ENCODE assay signal across 12 cellular contexts in the genomic region with DNA sequence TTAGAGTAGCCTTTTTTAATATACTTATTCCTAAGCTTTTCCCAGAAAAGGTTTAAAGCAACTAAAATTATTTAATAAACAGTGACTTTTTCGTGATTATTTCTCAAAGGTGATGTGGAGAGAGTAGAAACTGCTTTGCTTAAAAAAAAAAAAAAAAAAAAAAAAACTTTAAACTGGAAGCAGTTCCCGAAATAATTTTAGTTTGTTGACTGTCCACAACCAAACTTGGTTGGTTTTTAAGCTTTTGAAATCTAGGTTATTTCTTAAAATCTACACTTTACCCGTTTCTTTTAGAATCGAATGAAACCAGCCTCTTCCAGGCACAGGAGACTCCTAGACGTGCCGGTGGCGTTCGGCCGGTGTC. TPM values are rescaled to one million over a fixed set of nuclear protein-coding genes. Genes with fewer than 3 reads are reported as not detected.
DNase-seq lines count a peak whose midpoint lies in the region; ATAC-seq and TF ChIP-seq lines count a peak whose summit lies in the region.
"Had no signal": no experiment of that assay in that cellular context is flagged by ENCODE, and none has a peak within 500 bp of the region (broad histone marks: within the 10 kb centered on the region; RNA-seq: fewer than 3 reads in every experiment).

No MANE protein-coding gene starts in this region.

- H3K27ac ChIP-seq in DOHH2 (ENCODE audit: low read depth, low read length) (no peak overlapping the region), RWPE2 (ENCODE audit: poor library complexity, severe bottlenecking) (peak overlapping the region; percentile 58), parathyroid adenoma (no peak overlapping the region), right atrium auricular region (no peak overlapping the region)
- H3K27ac ChIP-seq: BLaER1 treated with 17β-estradiol and CSF1 and Interleukin-3, amounts not matched to agents 10 nM and 100 nM had no signal

- peak overlapping the region; percentile 60 for H3K4me2 ChIP-seq in DOHH2 (ENCODE audit: low read length)
- peak overlapping the region; percentile 96 for H3K4me2 ChIP-seq in parathyroid adenoma (ENCODE audit: low read length)
- H3K4me2 ChIP-seq: BLaER1 treated with 17β-estradiol and CSF1 and Interleukin-3, amounts not matched to agents 10 nM and 100 nM had no signal

- H3K27me3 ChIP-seq in DOHH2 (ENCODE audit: control insufficient read depth, low read length) (no peaks in the 10 kb centered on the region), RWPE2 (ENCODE audit: insufficient read depth, poor library complexity, severe bottlenecking) (no peaks in the 10 kb centered on the region), parathyroid adenoma (ENCODE audit: control insufficient read depth, insufficient read depth, low read length) (no peaks in the 10 kb centered on the region), right atrium auricular region (peaks cover 0 to 4% of the 10 kb centered on the region in 2 donors)

- H3K4me1 Mint-ChIP-seq in glutamatergic neuron (ENCODE audit: low read depth, unreplicated experiment) = peaks cover 2% of the 10 kb centered on the region

- TF ChIP-seq CTCF in DOHH2 (IDR thresholded peaks at IDR 0.05; ENCODE audit: low read depth, low read length, poor library complexity, severe bottlenecking) (no peak), RWPE2 (IDR thresholded peaks at IDR 0.05; ENCODE audit: poor library complexity, severe bottlenecking) (no peak), glutamatergic neuron (IDR thresholded peaks at IDR 0.05; ENCODE audit: partially characterized antibody, unreplicated experiment) (no peak), parathyroid adenoma (IDR thresholded peaks at IDR 0.05) (no peak), right atrium auricular region (IDR thresholded peaks at IDR 0.05) (no peak)

- H3K9me3 Mint-ChIP-seq in glutamatergic neuron (ENCODE audit: unreplicated experiment) = peaks cover 6% of the 10 kb centered on the region

- H3K79me2 ChIP-seq in DOHH2 (ENCODE audit: control insufficient read depth, low read length) (peaks cover 56% of the 10 kb centered on the region), parathyroid adenoma (no peaks in the 10 kb centered on the region)

- peaks cover 11% of the 10 kb centered on the region for H3K27me3 Mint-ChIP-seq in glutamatergic neuron (ENCODE audit: unreplicated experiment)

- H3K36me3 ChIP-seq in DOHH2 (ENCODE audit: control insufficient read depth, low read length) (peaks cover 12% of the 10 kb centered on the region), RWPE2 (ENCODE audit: low read depth) (peaks cover 14% of the 10 kb centered on the region), parathyroid adenoma (ENCODE audit: control insufficient read depth, insufficient read depth, low read length) (no peaks in the 10 kb centered on the region), right atrium auricular region (no peaks in the 10 kb centered on the region)
- H3K36me3 ChIP-seq: BLaER1 treated with 17β-estradiol and CSF1 and Interleukin-3, amounts not matched to agents 10 nM and 100 nM had no signal

- H3K4me3 ChIP-seq in DOHH2 (ENCODE audit: low read length) (peak overlapping the region; percentile 37), RWPE2 (ENCODE audit: severe bottlenecking) (peak overlapping the region; percentile 21), parathyroid adenoma (ENCODE audit: low read depth, low read length) (peak overlapping the region; percentile 65), right atrium auricular region (peak overlapping the region in 1 of 2 donors; percentile 23)
- H3K4me3 ChIP-seq: BLaER1 treated with 17β-estradiol and CSF1 and Interleukin-3, amounts not matched to agents 10 nM and 100 nM had no signal

- no peak for DNase-seq in RWPE2 (ENCODE audit: low spot score)
- DNase-seq in glutamatergic neuron = no peak
- no peak for DNase-seq in HT-29 (ENCODE audit: low spot score)
- DNase-seq in HK-2 (ENCODE audit: unreplicated experiment) = no peak
- no peak for DNase-seq in activated effector memory CD4-positive, alpha-beta T cell treated with Interleukin-2 at 50 U/mL for 16 hours
- no peak for DNase-seq in right atrium auricular region (ENCODE audit: low spot score)
- DNase-seq: activated CD8-positive, alpha-beta memory T cell treated with anti-CD3 and anti-CD28 coated beads, Interleukin-2, amount 50 U/mL, for 48 hours; cerebellar nuclear complex; T-helper 2 cell had no signal

- 0 out of 2 replicates have a peak, but pooled peaks cover 4% of the 10 kb centered on the region for H3F3A ChIP-seq in DOHH2 (ENCODE audit: control insufficient read depth, insufficient read depth)

- H3K36me3 Mint-ChIP-seq in glutamatergic neuron (ENCODE audit: unreplicated experiment) = no peaks in the 10 kb centered on the region

- no peak overlapping the region for H3K27ac Mint-ChIP-seq in glutamatergic neuron (ENCODE audit: unreplicated experiment)

- H3K9me3 ChIP-seq in DOHH2 (ENCODE audit: control insufficient read depth, insufficient read depth, low read length) (no peaks in the 10 kb centered on the region), RWPE2 (ENCODE audit: severe bottlenecking) (no peaks in the 10 kb centered on the region), parathyroid adenoma (ENCODE audit: control insufficient read depth, low read length) (no peaks in the 10 kb centered on the region), right atrium auricular region (no peaks in the 10 kb centered on the region)

- H3K4me1 ChIP-seq in DOHH2 (ENCODE audit: control insufficient read depth, low read length) (peaks cover 56% of the 10 kb centered on the region), RWPE2 (ENCODE audit: insufficient read depth, poor library complexity, severe bottlenecking) (peaks cover 43% of the 10 kb centered on the region), parathyroid adenoma (no peaks in the 10 kb centered on the region), right atrium auricular region (no peaks in the 10 kb centered on the region)

- ATAC-seq in RWPE2 (ENCODE audit: low read depth) = no peak

- no peaks in the 10 kb centered on the region for H3K9me2 ChIP-seq in DOHH2 (replicated peaks; ENCODE audit: control insufficient read depth, low read length)

- no peaks in the 10 kb centered on the region for H4K20me1 ChIP-seq in DOHH2 (ENCODE audit: control insufficient read depth, insufficient read depth, low read depth, low read length)
- H4K20me1 ChIP-seq: BLaER1 treated with 17β-estradiol and CSF1 and Interleukin-3, amounts not matched to agents 10 nM and 100 nM had no signal

- no peak overlapping the region for H2AFZ ChIP-seq in parathyroid adenoma

- peak overlapping the region; percentile 30 for H3K4me3 Mint-ChIP-seq in glutamatergic neuron (ENCODE audit: unreplicated experiment)

- no peak overlapping the region for H3K9ac ChIP-seq in parathyroid adenoma
- H3K9ac ChIP-seq: BLaER1 treated with 17β-estradiol and CSF1 and Interleukin-3, amounts not matched to agents 10 nM and 100 nM had no signal

RNA-seq across cellular contexts. Expression of gene SKAP2, which starts 7.2 kb away (rescaled TPM):
- total RNA-seq in glutamatergic neuron (ENCODE audit: unreplicated experiment) (12.1 TPM), right atrium auricular region (10 to 100 TPM in 1 of 2 donors, 1 to 10 TPM in 1; 7.8 to 11.2 TPM)
- 12.3 and 16.3 TPM in 2 replicates for total RNA-seq in HT-29 (2014; rRNA removed; shearing (Covaris generic))
